In the genomic region with DNA sequence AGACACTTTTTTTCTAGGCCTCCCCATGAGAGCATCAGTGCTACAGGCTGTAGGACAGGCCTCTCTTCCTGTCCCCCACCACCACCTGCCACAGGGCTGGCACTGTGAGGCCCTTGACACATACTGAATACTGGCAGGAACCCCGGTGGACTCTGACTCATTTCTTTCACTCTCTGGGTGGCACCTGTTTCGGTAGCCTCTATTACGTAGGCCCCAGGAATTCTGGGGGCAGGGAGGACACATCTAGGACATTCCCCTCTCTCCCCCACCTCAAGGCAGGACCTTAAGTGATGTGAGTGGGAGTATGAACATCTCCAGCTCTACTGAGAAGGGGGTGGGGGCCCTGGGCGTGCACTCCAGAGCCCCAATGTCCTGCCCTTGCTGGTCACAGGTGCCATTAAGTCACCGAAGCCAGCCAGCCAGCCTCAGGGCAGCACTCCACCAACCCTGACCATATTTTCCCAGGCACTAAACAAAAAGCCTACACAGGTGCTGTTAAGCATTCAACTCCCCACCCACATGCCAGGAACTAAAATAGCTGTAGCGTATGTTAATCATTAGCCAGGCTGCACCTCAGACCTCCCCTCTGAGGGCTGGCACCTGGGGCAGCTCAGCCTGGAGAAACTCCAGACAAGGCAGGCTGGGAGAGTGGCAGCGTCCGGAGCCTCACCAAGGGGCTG, we compare ENCODE assay signal across 8 cellular contexts. TPM values are rescaled to one million over a fixed set of nuclear protein-coding genes. Genes with fewer than 3 reads are reported as not detected.
DNase-seq lines count a peak whose midpoint lies in the region; ATAC-seq and TF ChIP-seq lines count a peak whose summit lies in the region.

No MANE protein-coding gene starts in this region.

- H3K4me3 ChIP-seq in esophagus muscularis mucosa (no peak overlapping the region), smooth muscle cell (no peak overlapping the region)

- no peaks in the 10 kb centered on the region for H3K27me3 ChIP-seq in esophagus muscularis mucosa
- no peaks in the 10 kb centered on the region for H3K27me3 ChIP-seq in smooth muscle cell (ENCODE audit: low read depth)

- no peaks in the 10 kb centered on the region for H3K9me3 ChIP-seq in esophagus muscularis mucosa
- H3K9me3 ChIP-seq in smooth muscle cell (replicated peaks; ENCODE audit: low read depth) = no peaks in the 10 kb centered on the region

- H3K36me3 ChIP-seq in esophagus muscularis mucosa (peaks cover 0 to 11% (median 0%) of the 10 kb centered on the region in 4 donors), smooth muscle cell (ENCODE audit: low read depth) (no peaks in the 10 kb centered on the region)

- no peaks in the 10 kb centered on the region for H3F3A ChIP-seq in smooth muscle cell (ENCODE audit: low read depth)

- no peak overlapping the region for H2AFZ ChIP-seq in smooth muscle cell (ENCODE audit: low read depth)

- H3K27ac ChIP-seq in esophagus muscularis mucosa (replicated peaks in 1 of 4) (peak overlapping the region; percentile 69 to 96 (median 75)), smooth muscle cell (ENCODE audit: low read depth) (peak overlapping the region; percentile 45)

- H3K4me2 ChIP-seq in smooth muscle cell = no peak overlapping the region

- H3K79me2 ChIP-seq in smooth muscle cell (ENCODE audit: low read depth) = peaks cover 91% of the 10 kb centered on the region

- no peak overlapping the region for H3K9ac ChIP-seq in smooth muscle cell (ENCODE audit: low read depth)

- no peak for TF ChIP-seq CTCF in esophagus muscularis mucosa (IDR thresholded peaks at IDR 0.05)
- no peak for TF ChIP-seq CTCF in smooth muscle cell (IDR thresholded peaks at IDR 0.05; ENCODE audit: borderline replicate concordance, insufficient read depth, poor library complexity, severe bottlenecking)

- no peak for TF ChIP-seq POLR2A in esophagus muscularis mucosa (IDR thresholded peaks at IDR 0.05; ENCODE audit: low read depth)

- 29% methylated on average over 5 of the region's 8 CpGs for WGBS in esophagus muscularis mucosa
- WGBS in smooth muscle cell (ENCODE audit: low lambda C conversion rate) = 81% methylated on average over 8 of the region's 8 CpGs

- no peak for TF ChIP-seq EP300 in esophagus muscularis mucosa (IDR thresholded peaks at IDR 0.05)

- DNase-seq in Daoy (ENCODE audit: low read depth) (peak; percentile 37), LoVo (ENCODE audit: low spot score) (peak; percentile 90), activated T-cell treated with anti-CD3 and anti-CD28 coated beads for 1 hour (ENCODE audit: low read depth) (peak; percentile 51), esophagus muscularis mucosa (ENCODE audit: extremely low spot score) (no peak), smooth muscle cell (lab: John Stamatoyannopoulos, UW; ENCODE audit: unreplicated experiment) (no peak), hepatic stellate cell (ENCODE audit: low spot score) (no peak), amniotic stem cell (lab: John Stamatoyannopoulos, UW) (no peak)

- peak; percentile 85 for ATAC-seq in GM21737 (IDR thresholded peaks at IDR 0.05; ENCODE audit: unreplicated experiment)

- peaks cover 88% of the 10 kb centered on the region for H4K20me1 ChIP-seq in smooth muscle cell (ENCODE audit: low read depth)

- peaks cover 82 to 92% (median 90%) of the 10 kb centered on the region in 4 donors for H3K4me1 ChIP-seq in esophagus muscularis mucosa
- no peaks in the 10 kb centered on the region for H3K4me1 ChIP-seq in smooth muscle cell (ENCODE audit: low read depth)

- intact Hi-C loops in esophagus muscularis mucosa (cut with DNase I) = no loop called here

RNA-seq across cellular contexts. Expression of a gene that starts 8.9 kb away (rescaled TPM):
- total RNA-seq in Daoy (2014; rRNA removed; shearing (Covaris generic)) = 34.2 and 43.6 TPM in 2 replicates
- total RNA-seq in esophagus muscularis mucosa = 100 to 1,000 TPM; 126 to 213 (median 166) TPM
- 36.6 and 39.5 TPM in 2 replicates for total RNA-seq in smooth muscle cell
- polyA plus RNA-seq in smooth muscle cell = 93.4 and 101 TPM in 2 replicates

Comparison
In these comparisons a context has a peak if more than half of its experiments do, and no peak if none do; other contexts are left out.
1. DNase-seq: peak in Daoy (single experiment), LoVo (single experiment) and activated T-cell treated with anti-CD3 and anti-CD28 coated beads for 1 hour (single experiment); none in esophagus muscularis mucosa (single experiment), smooth muscle cell (single experiment), hepatic stellate cell (single experiment) and amniotic stem cell (single experiment).